Comparison of ENCODE assay signal across 19 cellular contexts in the genomic region with DNA sequence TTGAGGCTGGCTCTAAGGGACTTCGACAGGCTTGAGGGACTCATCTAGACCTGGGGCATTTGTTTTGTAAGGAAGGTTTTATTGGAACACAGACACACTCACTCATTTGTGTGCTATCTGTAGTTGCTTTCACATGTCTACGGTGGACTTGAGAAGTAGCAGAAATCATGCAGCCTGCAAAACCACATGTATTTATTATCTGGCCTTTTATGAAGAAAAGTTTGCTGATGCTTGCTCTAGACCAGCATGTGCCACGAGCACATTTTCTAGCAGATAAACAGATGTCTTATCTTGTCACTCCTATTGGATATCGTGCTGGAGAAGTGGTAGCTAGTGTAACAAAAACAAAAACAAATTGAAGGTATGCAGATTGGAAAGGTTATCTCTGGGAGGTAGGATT. TPM values are rescaled to one million over a fixed set of nuclear protein-coding genes. Genes with fewer than 3 reads are reported as not detected.
DNase-seq lines count a peak whose midpoint lies in the region; ATAC-seq and TF ChIP-seq lines count a peak whose summit lies in the region.
"Had no signal": no experiment of that assay in that cellular context is flagged by ENCODE, and none has a peak within 500 bp of the region (broad histone marks: within the 10 kb centered on the region; RNA-seq: fewer than 3 reads in every experiment).

No MANE protein-coding gene starts in this region.

- H3K9me3 ChIP-seq in CD4-positive, alpha-beta T cell (ENCODE audit: control insufficient read depth, low read length) = no peaks in the 10 kb centered on the region
- H3K9me3 ChIP-seq in naive thymus-derived CD4-positive, alpha-beta T cell (ENCODE audit: control insufficient read depth in 2 of 3, low read length in 3 of 3) = no peaks in the 10 kb centered on the region
- H3K9me3 ChIP-seq: pancreas had no signal

- CTCF ChIA-PET in CD4-positive, alpha-beta T cell (lab: Charles Lee) = interaction anchor here (2.2 kb wide), 1 partner anchor 11 kb away, joined by 11 read pairs; no protein-coding TSS in a partner anchor
- CTCF ChIA-PET in Calu3 (lab: Charles Lee) = no interaction called here
- CTCF ChIA-PET in naive thymus-derived CD4-positive, alpha-beta T cell (lab: Charles Lee) = interaction anchor here (1.1 to 1.8 kb wide), 2 partner anchors 12 to 107 kb away, joined by 4 read pairs; no protein-coding TSS in a partner anchor

- peaks cover 51 to 73% of the 10 kb centered on the region in 2 donors for H3K4me1 ChIP-seq in naive thymus-derived CD4-positive, alpha-beta T cell (ENCODE audit: control insufficient read depth in 2 of 2, insufficient read depth in 2 of 2, low read length in 2 of 2)
- H3K4me1 ChIP-seq: pancreas had no signal

- H3K36me3 ChIP-seq in naive thymus-derived CD4-positive, alpha-beta T cell (ENCODE audit: control insufficient read depth in 2 of 3, insufficient read depth in 3 of 3, low read length in 3 of 3) = peaks cover 25 to 64% (median 39%) of the 10 kb centered on the region in 3 experiments
- H3K36me3 ChIP-seq: cardiac muscle cell, pancreas had no signal

- TF ChIP-seq CTCF in CD4-positive, alpha-beta T cell (IDR thresholded peaks at IDR 0.05) = no peak
- TF ChIP-seq CTCF in Calu3 (IDR thresholded peaks at IDR 0.05; ENCODE audit: unreplicated experiment) = no peak

- no peak for DNase-seq in CD4-positive, alpha-beta T cell
- DNase-seq in Calu3 = no peak
- no peak for DNase-seq in activated naive CD8-positive, alpha-beta T cell treated with anti-CD3 and anti-CD28 coated beads for 36 hours
- no peak for DNase-seq in naive thymus-derived CD4-positive, alpha-beta T cell
- DNase-seq in NCI-H82 treated with DMSO at 0.1 percent for 48 hours (lab: John Stamatoyannopoulos, UW; ENCODE audit: unreplicated experiment) = no peak
- DNase-seq in NCI-H187 treated with DMSO at 0.1 percent for 48 hours (lab: John Stamatoyannopoulos, UW) = no peak
- DNase-seq: DMS153; MM.1S; NCI-H226; NK-92 treated with Interleukin-12 subunit alpha and Interleukin-12 subunit beta, amount 100 ng/mL, for 24 hours; pancreas; stimulated activated CD4-positive, alpha-beta T cell treated with anti-CD3 and anti-CD28 coated beads, Interleukin-2, amount 100 ng/mL, for 24 hours; SW 1271; WERI-Rb-1 had no signal

- intact Hi-C loops in CD4-positive, alpha-beta T cell (cut with DNase I, micrococcal nuclease) = no loop called here
- intact Hi-C loops in Calu3 (cut with micrococcal nuclease; ENCODE audit: unreplicated experiment) = no loop called here
- intact Hi-C loops in naive thymus-derived CD4-positive, alpha-beta T cell (cut with micrococcal nuclease) = loop anchor here (1.0 to 2.0 kb wide), 3 partner anchors 10 to 14 kb away; no protein-coding TSS in a partner anchor

- H3K27ac Mint-ChIP-seq in CD4-positive, alpha-beta T cell = peak overlapping the region; percentile 97
- peak overlapping the region; percentile 45 for H3K27ac Mint-ChIP-seq in Calu3 (ENCODE audit: unreplicated experiment)
- H3K27ac Mint-ChIP-seq in activated naive CD8-positive, alpha-beta T cell treated with anti-CD3 and anti-CD28 coated beads for 36 hours = peak overlapping the region; percentile 84
- peak overlapping the region; percentile 84 to 95 (median 92) for H3K27ac Mint-ChIP-seq in naive thymus-derived CD4-positive, alpha-beta T cell
- H3K27ac Mint-ChIP-seq: B cell had no signal

- peaks cover 88% of the 10 kb centered on the region for H3K36me3 Mint-ChIP-seq in CD4-positive, alpha-beta T cell (ENCODE audit: low read depth)
- H3K36me3 Mint-ChIP-seq in Calu3 (ENCODE audit: insufficient read depth, unreplicated experiment) = peaks cover 86% of the 10 kb centered on the region
- peaks cover 55% of the 10 kb centered on the region for H3K36me3 Mint-ChIP-seq in activated naive CD8-positive, alpha-beta T cell treated with anti-CD3 and anti-CD28 coated beads for 36 hours
- H3K36me3 Mint-ChIP-seq in naive thymus-derived CD4-positive, alpha-beta T cell = peaks cover 18 to 68% (median 62%) of the 10 kb centered on the region in 5 donors

- H3K27ac ChIP-seq in CD4-positive, alpha-beta T cell (ENCODE audit: low read depth, low read length) = peak overlapping the region; percentile 56
- H3K27ac ChIP-seq in naive thymus-derived CD4-positive, alpha-beta T cell (ENCODE audit: low read depth, low read length) = peak overlapping the region; percentile 72
- H3K27ac ChIP-seq: cardiac muscle cell, HL-60, pancreas, WERI-Rb-1 had no signal

- H3K4me3 Mint-ChIP-seq in CD4-positive, alpha-beta T cell = no peak overlapping the region
- H3K4me3 Mint-ChIP-seq in Calu3 (ENCODE audit: low read depth, unreplicated experiment) = no peak overlapping the region
- no peak overlapping the region for H3K4me3 Mint-ChIP-seq in activated naive CD8-positive, alpha-beta T cell treated with anti-CD3 and anti-CD28 coated beads for 36 hours
- peak overlapping the region; percentile 30 to 81 (median 76) for H3K4me3 Mint-ChIP-seq in naive thymus-derived CD4-positive, alpha-beta T cell
- H3K4me3 Mint-ChIP-seq: B cell, IgD-negative memory B cell had no signal

- ATAC-seq in CD4-positive, alpha-beta T cell (ENCODE audit: poor library complexity) = no peak
- no peak for ATAC-seq in naive thymus-derived CD4-positive, alpha-beta T cell
- ATAC-seq in HG03108 (IDR thresholded peaks at IDR 0.05; ENCODE audit: unreplicated experiment) = no peak
- ATAC-seq: pancreas had no signal

- H3K27me3 ChIP-seq in CD4-positive, alpha-beta T cell (ENCODE audit: control insufficient read depth, insufficient read depth, low read length) = no peaks in the 10 kb centered on the region
- H3K27me3 ChIP-seq in naive thymus-derived CD4-positive, alpha-beta T cell (ENCODE audit: control insufficient read depth in 2 of 2, insufficient read depth in 2 of 2, low read length in 2 of 2) = no peaks in the 10 kb centered on the region
- H3K27me3 ChIP-seq: cardiac muscle cell, pancreas had no signal

- no peaks in the 10 kb centered on the region for H3K27me3 Mint-ChIP-seq in CD4-positive, alpha-beta T cell
- no peaks in the 10 kb centered on the region for H3K27me3 Mint-ChIP-seq in Calu3 (ENCODE audit: unreplicated experiment)
- no peaks in the 10 kb centered on the region for H3K27me3 Mint-ChIP-seq in activated naive CD8-positive, alpha-beta T cell treated with anti-CD3 and anti-CD28 coated beads for 36 hours
- no peaks in the 10 kb centered on the region for H3K27me3 Mint-ChIP-seq in naive thymus-derived CD4-positive, alpha-beta T cell
- H3K27me3 Mint-ChIP-seq: B cell, IgD-negative memory B cell had no signal

- no TSS peak for BruUV-seq in Calu3 (replicated peaks; lab: Mats Ljungman, UMichigan)

- POLR2A ChIA-PET in CD4-positive, alpha-beta T cell (lab: Charles Lee) = interaction anchor here (1.0 kb wide), 1 partner anchor 9 kb away, joined by 3 read pairs; no protein-coding TSS in a partner anchor
- POLR2A ChIA-PET in naive thymus-derived CD4-positive, alpha-beta T cell (lab: Charles Lee) = interaction anchor here (1.1 to 2.0 kb wide), 4 partner anchors 9 to 107 kb away, joined by 3 to 8 read pairs (median 4); partner anchors contain the start of gene UPP1

- H3K4me3 ChIP-seq in naive thymus-derived CD4-positive, alpha-beta T cell (ENCODE audit: low read length) = no peak overlapping the region
- H3K4me3 ChIP-seq: cardiac muscle cell, pancreas had no signal

- peaks cover 63% of the 10 kb centered on the region for H3K4me1 Mint-ChIP-seq in CD4-positive, alpha-beta T cell (ENCODE audit: low read depth)
- H3K4me1 Mint-ChIP-seq in Calu3 (ENCODE audit: low read depth, unreplicated experiment) = peaks cover 43% of the 10 kb centered on the region
- H3K4me1 Mint-ChIP-seq in activated naive CD8-positive, alpha-beta T cell treated with anti-CD3 and anti-CD28 coated beads for 36 hours = peaks cover 53% of the 10 kb centered on the region
- peaks cover 60 to 80% (median 73%) of the 10 kb centered on the region in 7 donors for H3K4me1 Mint-ChIP-seq in naive thymus-derived CD4-positive, alpha-beta T cell

- H3K9me3 Mint-ChIP-seq in CD4-positive, alpha-beta T cell = no peaks in the 10 kb centered on the region
- no peaks in the 10 kb centered on the region for H3K9me3 Mint-ChIP-seq in Calu3 (ENCODE audit: low read depth, unreplicated experiment)
- no peaks in the 10 kb centered on the region for H3K9me3 Mint-ChIP-seq in activated naive CD8-positive, alpha-beta T cell treated with anti-CD3 and anti-CD28 coated beads for 36 hours
- H3K9me3 Mint-ChIP-seq in naive thymus-derived CD4-positive, alpha-beta T cell = no peaks in the 10 kb centered on the region
- H3K9me3 Mint-ChIP-seq: IgD-negative memory B cell had no signal

RNA-seq across cellular contexts. Expression of gene UPP1, which starts 9.8 kb away (rescaled TPM):
- 100 to 1,000 TPM; 125 to 126 TPM for total RNA-seq in CD4-positive, alpha-beta T cell
- total RNA-seq in Calu3 (2022) = 70.3 and 75.4 TPM in 2 replicates
- 10 to 100 TPM; 45.3 to 51.1 TPM for total RNA-seq in activated naive CD8-positive, alpha-beta T cell treated with anti-CD3 and anti-CD28 coated beads for 36 hours
- total RNA-seq in naive thymus-derived CD4-positive, alpha-beta T cell = 100 to 1,000 TPM in 1 of 5 experiments, 10 to 100 TPM in 4; 40.2 to 143 (median 89.4) TPM
- polyA plus RNA-seq in naive thymus-derived CD4-positive, alpha-beta T cell = 100 to 1,000 TPM; 119 to 121 TPM

Comparison
In these comparisons a context has a peak if more than half of its experiments do, and no peak if none do; other contexts are left out.
1. H3K27ac Mint-ChIP-seq: peak in every context shown above with its lines; median percentile 97 in CD4-positive, alpha-beta T cell; 92 in naive thymus-derived CD4-positive, alpha-beta T cell; 84 in activated naive CD8-positive, alpha-beta T cell treated with anti-CD3 and anti-CD28 coated beads for 36 hours; 45 in Calu3.
2. H3K4me3 Mint-ChIP-seq: peak in naive thymus-derived CD4-positive, alpha-beta T cell (10 of 10); none in CD4-positive, alpha-beta T cell (single experiment), Calu3 (single experiment) and activated naive CD8-positive, alpha-beta T cell treated with anti-CD3 and anti-CD28 coated beads for 36 hours (single experiment).
3. intact Hi-C loops: an anchor here in naive thymus-derived CD4-positive, alpha-beta T cell (1.0 to 2.0 kb wide); none called in CD4-positive, alpha-beta T cell and Calu3.